In the genomic region with DNA sequence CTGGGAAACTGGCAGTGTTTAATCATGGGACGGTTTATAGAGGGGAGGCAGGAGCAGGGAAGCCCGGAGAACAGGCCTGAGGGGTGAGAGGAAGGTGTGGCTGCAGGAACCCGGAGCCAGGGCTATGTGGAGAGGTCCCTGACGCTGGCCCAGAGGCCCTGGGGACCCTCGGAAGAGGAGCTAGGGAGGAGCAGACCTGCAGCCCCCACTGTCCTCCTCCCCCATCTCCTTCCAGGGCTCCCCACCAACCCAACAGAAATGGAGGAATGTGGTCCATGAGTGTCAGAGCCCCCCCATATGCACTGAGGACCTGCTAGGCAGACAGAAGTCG, we compare ENCODE assay signal across 15 cellular contexts. TPM values are rescaled to one million over a fixed set of nuclear protein-coding genes. Genes with fewer than 3 reads are reported as not detected.
DNase-seq lines count a peak whose midpoint lies in the region; ATAC-seq lines count a peak whose summit lies in the region.
"Had no signal": no experiment of that assay in that cellular context is flagged by ENCODE, and none has a peak within 500 bp of the region (broad histone marks: within the 10 kb centered on the region; RNA-seq: fewer than 3 reads in every experiment).

No MANE protein-coding gene starts in this region.

- peaks cover 0 to 2% of the 10 kb centered on the region in 2 donors for H3K9me3 ChIP-seq in neuronal stem cell (replicated peaks in 1 of 2; ENCODE audit: control insufficient read depth in 2 of 2, insufficient read depth in 1 of 2, low read depth in 1 of 2, low read length in 2 of 2)
- H3K9me3 ChIP-seq: suprapubic skin had no signal

- no peak overlapping the region for H2AFZ ChIP-seq in neuronal stem cell (ENCODE audit: low read length)

- no peaks in the 10 kb centered on the region for H3K36me3 Mint-ChIP-seq in activated T-cell treated with anti-CD3 and anti-CD28 coated beads, Interleukin-2, amount 50 U/mL, for 4 hours (ENCODE audit: insufficient read depth)
- H3K36me3 Mint-ChIP-seq in IgD-negative memory B cell: no peaks in the 10 kb centered on the region
- no peaks in the 10 kb centered on the region for H3K36me3 Mint-ChIP-seq in activated CD8-positive, alpha-beta T cell treated with anti-CD3 and anti-CD28 coated beads, Interleukin-2, amount 10 ng/mL, durations not matched to agents 7 days and 5 days (ENCODE audit: low read depth)

- POLR2A ChIA-PET in activated CD8-positive, alpha-beta T cell treated with anti-CD3 and anti-CD28 coated beads, Interleukin-2, amount 10 ng/mL, durations not matched to agents 7 days and 5 days (lab: Charles Lee): no interaction called here

- H3K79me1 ChIP-seq in neuronal stem cell (ENCODE audit: low read depth, low read length): peaks cover 5% of the 10 kb centered on the region

- H3K4me3 Mint-ChIP-seq in activated T-cell treated with anti-CD3 and anti-CD28 coated beads, Interleukin-2, amount 50 U/mL, for 4 hours: peak overlapping the region; percentile 79
- H3K4me3 Mint-ChIP-seq in IgD-negative memory B cell: peak overlapping the region in 3 of 4 donors; percentile 44 to 78 (median 60)
- H3K4me3 Mint-ChIP-seq in activated CD8-positive, alpha-beta T cell treated with anti-CD3 and anti-CD28 coated beads, Interleukin-2, amount 10 ng/mL, durations not matched to agents 7 days and 5 days: peak overlapping the region; percentile 64

- H4K8ac ChIP-seq in neuronal stem cell (ENCODE audit: low read depth, low read length): no peak overlapping the region

- no CpG with 5 or more reads among the region's 6 CpGs for WGBS in neuronal stem cell (ENCODE audit: extremely low coverage in 2 of 2, insufficient read length in 2 of 2, insufficient replicate concordance in 1 of 2), 2 donors

- H3K27me3 Mint-ChIP-seq in activated T-cell treated with anti-CD3 and anti-CD28 coated beads, Interleukin-2, amount 50 U/mL, for 4 hours (ENCODE audit: low read depth): peaks cover 2% of the 10 kb centered on the region
- H3K27me3 Mint-ChIP-seq in IgD-negative memory B cell: peaks cover 6% of the 10 kb centered on the region
- H3K27me3 Mint-ChIP-seq in activated CD8-positive, alpha-beta T cell treated with anti-CD3 and anti-CD28 coated beads, Interleukin-2, amount 10 ng/mL, durations not matched to agents 7 days and 5 days (ENCODE audit: low read depth): peaks cover 12% of the 10 kb centered on the region

- H2AK5ac ChIP-seq in neuronal stem cell (ENCODE audit: low read depth, low read length): peak overlapping the region; percentile 95

- no peaks in the 10 kb centered on the region for H3K36me3 ChIP-seq in neuronal stem cell (replicated peaks in 1 of 2; ENCODE audit: control insufficient read depth in 2 of 2, insufficient read depth in 2 of 2, low read length in 2 of 2)
- H3K36me3 ChIP-seq: brain microvascular endothelial cell, suprapubic skin had no signal

- H4K91ac ChIP-seq in neuronal stem cell (ENCODE audit: low read depth, low read length, poor library complexity): peak overlapping the region; percentile 34

- no peak overlapping the region for H3K27ac ChIP-seq in neuronal stem cell (replicated peaks; ENCODE audit: low read length)
- H3K27ac ChIP-seq: brain microvascular endothelial cell, suprapubic skin had no signal

- H2BK120ac ChIP-seq in neuronal stem cell (ENCODE audit: low read depth, low read length): no peak overlapping the region

- H3K4me1 ChIP-seq in neuronal stem cell (ENCODE audit: control insufficient read depth in 2 of 2, insufficient read depth in 1 of 2, low read depth in 1 of 2, low read length in 2 of 2): peaks cover 18 to 34% of the 10 kb centered on the region in 2 donors

- peak overlapping the region; percentile 38 for H2BK15ac ChIP-seq in neuronal stem cell (ENCODE audit: low read length)

- intact Hi-C loops in cardiac septum (cut with DNase I): loop anchor here (2.0 kb wide), 2 partner anchors 139 to 169 kb away; no protein-coding TSS in a partner anchor

- H2BK5ac ChIP-seq in neuronal stem cell (ENCODE audit: low read length): peak overlapping the region; percentile 32

- peak overlapping the region; percentile 0 for H3K23ac ChIP-seq in neuronal stem cell (ENCODE audit: low read depth, low read length, poor library complexity)

- ATAC-seq in activated T-cell treated with anti-CD3 and anti-CD28 coated beads, Interleukin-2, amount 50 U/mL, for 4 hours: no peak
- no peak for ATAC-seq in activated CD8-positive, alpha-beta T cell treated with anti-CD3 and anti-CD28 coated beads, Interleukin-2, amount 10 ng/mL, durations not matched to agents 7 days and 5 days
- ATAC-seq in activated CD4-positive, CD25-positive, alpha-beta regulatory T cell treated with anti-CD3 and anti-CD28 coated beads, Interleukin-2, amount 50 U/mL, for 24 hours: no peak

- H3K4me3 ChIP-seq in neuronal stem cell (ENCODE audit: low read length in 2 of 2): no peak overlapping the region
- H3K4me3 ChIP-seq: suprapubic skin had no signal

- no peak for DNase-seq in activated T-cell treated with anti-CD3 and anti-CD28 coated beads, Interleukin-2, amount 50 U/mL, for 4 hours
- no peak for DNase-seq in activated T-cell treated with anti-CD3 and anti-CD28 coated beads, Interleukin-2, amount 50 U/mL, for 48 hours
- no peak for DNase-seq in activated CD8-positive, alpha-beta T cell treated with anti-CD3 and anti-CD28 coated beads, Interleukin-2, amount 10 ng/mL, durations not matched to agents 7 days and 5 days
- DNase-seq in neuronal stem cell (ENCODE audit: low spot score): no peak
- no peak for DNase-seq in cardiac septum (ENCODE audit: low spot score)
- DNase-seq in activated CD8-positive, alpha-beta memory T cell treated with anti-CD3 and anti-CD28 coated beads for 24 hours: no peak
- DNase-seq: ACHN, brain microvascular endothelial cell, NCI-H446 treated with DMSO at 0.1 percent for 48 hours had no signal

- peak overlapping the region; percentile 6 for H3K4ac ChIP-seq in neuronal stem cell (ENCODE audit: low read length)

- peak overlapping the region; percentile 60 for H2BK12ac ChIP-seq in neuronal stem cell (ENCODE audit: low read length)

- H3K9ac ChIP-seq in neuronal stem cell (ENCODE audit: low read depth, low read length, poor library complexity): no peak overlapping the region

- no peaks in the 10 kb centered on the region for H3K27me3 ChIP-seq in neuronal stem cell (ENCODE audit: control insufficient read depth in 3 of 3, insufficient read depth in 3 of 3, low read depth in 1 of 3, low read length in 3 of 3)
- H3K27me3 ChIP-seq: brain microvascular endothelial cell had no signal

- H3K27ac Mint-ChIP-seq in IgD-negative memory B cell: peak overlapping the region in 2 of 3 donors; percentile 67 to 96
- peak overlapping the region; percentile 72 for H3K27ac Mint-ChIP-seq in activated CD8-positive, alpha-beta T cell treated with anti-CD3 and anti-CD28 coated beads, Interleukin-2, amount 10 ng/mL, durations not matched to agents 7 days and 5 days

- H3K4me2 ChIP-seq in neuronal stem cell (ENCODE audit: insufficient read depth, low read length, poor library complexity, severe bottlenecking): no peak overlapping the region

- H3K9me3 Mint-ChIP-seq in activated T-cell treated with anti-CD3 and anti-CD28 coated beads, Interleukin-2, amount 50 U/mL, for 4 hours: no peaks in the 10 kb centered on the region
- no peaks in the 10 kb centered on the region for H3K9me3 Mint-ChIP-seq in IgD-negative memory B cell
- no peaks in the 10 kb centered on the region for H3K9me3 Mint-ChIP-seq in activated CD8-positive, alpha-beta T cell treated with anti-CD3 and anti-CD28 coated beads, Interleukin-2, amount 10 ng/mL, durations not matched to agents 7 days and 5 days (ENCODE audit: insufficient read depth)

- peak overlapping the region; percentile 5 for H3K14ac ChIP-seq in neuronal stem cell (ENCODE audit: low read length)

- CTCF ChIA-PET in activated CD8-positive, alpha-beta T cell treated with anti-CD3 and anti-CD28 coated beads, Interleukin-2, amount 10 ng/mL, durations not matched to agents 7 days and 5 days (lab: Charles Lee): interaction anchor here (0.7 to 4.3 kb wide), 29 partner anchors 10 to 496 kb away, joined by 3 to 54 read pairs (median 4); partner anchors contain the start of gene TMC8

- peaks cover 39% of the 10 kb centered on the region for H3K4me1 Mint-ChIP-seq in activated T-cell treated with anti-CD3 and anti-CD28 coated beads, Interleukin-2, amount 50 U/mL, for 4 hours (ENCODE audit: low read depth)
- H3K4me1 Mint-ChIP-seq in IgD-negative memory B cell: peaks cover 25 to 28% (median 26%) of the 10 kb centered on the region in 3 donors
- H3K4me1 Mint-ChIP-seq in activated CD8-positive, alpha-beta T cell treated with anti-CD3 and anti-CD28 coated beads, Interleukin-2, amount 10 ng/mL, durations not matched to agents 7 days and 5 days (ENCODE audit: low read depth): peaks cover 32% of the 10 kb centered on the region

- H3K18ac ChIP-seq in neuronal stem cell (ENCODE audit: low read length): no peak overlapping the region

RNA-seq across cellular contexts. Expression of gene TMEM235, which starts 20.3 kb away (rescaled TPM):
- not detected for total RNA-seq in activated T-cell treated with anti-CD3 and anti-CD28 coated beads, Interleukin-2, amount 50 U/mL, for 4 hours
- polyA plus RNA-seq in IgD-negative memory B cell: not detected
- total RNA-seq in activated CD8-positive, alpha-beta T cell treated with anti-CD3 and anti-CD28 coated beads, Interleukin-2, amount 10 ng/mL, durations not matched to agents 7 days and 5 days: not detected
- not detected for polyA plus RNA-seq in neuronal stem cell (2013, experiment 1 of 2)
- not detected for polyA plus RNA-seq in neuronal stem cell (2013, experiment 2 of 2)
- not detected for total RNA-seq in cardiac septum
- total RNA-seq: left colon; LHCN-M2; suprapubic skin; T-helper 1 cell treated with Interleukin-12 subunit alpha and Interleukin-12 subunit beta and Interleukin-4 antibody, amounts not matched to agents 30 ng/mL and 1 ng/mL, for 36 hours had no signal

RNA-seq across cellular contexts. Expression of gene BIRC5, which starts 37.7 kb away (rescaled TPM):
- 1 to 10 TPM; 5.4 to 10.0 (median 8.5) TPM for total RNA-seq in activated T-cell treated with anti-CD3 and anti-CD28 coated beads, Interleukin-2, amount 50 U/mL, for 4 hours
- polyA plus RNA-seq in IgD-negative memory B cell: 0.25 TPM
- 100 to 1,000 TPM; 108 to 114 TPM for total RNA-seq in activated CD8-positive, alpha-beta T cell treated with anti-CD3 and anti-CD28 coated beads, Interleukin-2, amount 10 ng/mL, durations not matched to agents 7 days and 5 days
- polyA plus RNA-seq in neuronal stem cell (2013, experiment 1 of 2): 118 TPM
- polyA plus RNA-seq in neuronal stem cell (2013, experiment 2 of 2): 125 TPM
- total RNA-seq in cardiac septum: 0.38 TPM

Comparison
In these comparisons a context has a peak if more than half of its experiments do, and no peak if none do; other contexts are left out.
1. RNA of gene BIRC5, which starts 37.7 kb away (total RNA-seq): 108 to 114 TPM in activated CD8-positive, alpha-beta T cell treated with anti-CD3 and anti-CD28 coated beads, Interleukin-2, amount 10 ng/mL, durations not matched to agents 7 days and 5 days; 5.4 to 10.0 TPM in activated T-cell treated with anti-CD3 and anti-CD28 coated beads, Interleukin-2, amount 50 U/mL, for 4 hours and 0.38 TPM in cardiac septum (single experiment); every median in the first group is over 4 times any median in the second.
2. Peak in every context shown above with its lines, with median percentiles within 50 percentile points of each other: H3K4me3 Mint-ChIP-seq.